In the genomic region with DNA sequence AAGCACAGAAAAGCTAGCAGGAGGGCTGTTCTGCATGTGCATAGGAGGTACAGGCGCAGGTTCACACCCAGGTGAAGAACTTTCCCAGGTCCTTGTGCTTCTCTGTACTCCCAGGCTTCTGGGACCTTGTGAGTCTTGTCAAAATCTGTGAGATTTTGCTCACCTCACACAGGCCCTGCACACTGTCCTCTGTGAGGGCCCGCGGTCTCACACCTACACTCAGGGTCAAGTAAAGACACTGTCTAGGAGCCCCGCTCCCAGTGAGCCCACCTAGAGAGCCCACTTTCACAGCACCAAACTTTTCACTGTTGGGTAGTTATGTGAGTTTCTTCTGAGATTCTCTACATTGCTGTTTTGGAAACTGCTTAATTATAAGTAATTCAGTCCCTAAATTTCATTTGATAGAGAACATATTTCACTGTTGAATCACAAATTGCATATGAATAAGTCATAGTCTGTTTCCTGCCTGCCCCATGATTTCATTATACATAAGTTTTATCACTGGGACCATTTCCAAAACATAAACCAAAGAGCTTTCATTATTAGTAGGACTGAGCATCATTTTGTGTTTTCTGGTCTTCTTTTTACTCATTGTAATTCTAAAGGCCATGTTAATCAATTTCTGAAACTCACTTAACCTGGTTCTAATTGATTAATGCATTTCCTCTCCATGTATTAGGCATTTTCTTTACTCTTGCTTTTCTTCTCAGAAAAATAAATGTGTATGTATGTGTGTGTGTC, we compare ENCODE assay signal across 9 cellular contexts.
DNase-seq lines count a peak whose midpoint lies in the region; ATAC-seq and TF ChIP-seq lines count a peak whose summit lies in the region.
"Had no signal": no experiment of that assay in that cellular context is flagged by ENCODE, and none has a peak within 500 bp of the region (broad histone marks: within the 10 kb centered on the region; RNA-seq: fewer than 3 reads in every experiment).

No MANE protein-coding gene starts in this region.

- H3K9me3 Mint-ChIP-seq in activated T-helper 17 cell treated with anti-CD3 and anti-CD28 coated beads, Interleukin-2, amount 50 U/mL, for 72 hours: peaks cover 6% of the 10 kb centered on the region

- H3K27me3 Mint-ChIP-seq in activated T-helper 17 cell treated with anti-CD3 and anti-CD28 coated beads, Interleukin-2, amount 50 U/mL, for 72 hours: no peaks in the 10 kb centered on the region

- H3K27ac Mint-ChIP-seq in activated T-helper 17 cell treated with anti-CD3 and anti-CD28 coated beads, Interleukin-2, amount 50 U/mL, for 72 hours: no peak overlapping the region

- H3K27me3 ChIP-seq in colonic mucosa: no peaks in the 10 kb centered on the region

- H3K9ac ChIP-seq in colonic mucosa (ENCODE audit: low read depth in 2 of 2, low read length in 2 of 2): no peak overlapping the region

- no peaks in the 10 kb centered on the region for H3K4me1 Mint-ChIP-seq in activated T-helper 17 cell treated with anti-CD3 and anti-CD28 coated beads, Interleukin-2, amount 50 U/mL, for 72 hours

- no peak for TF ChIP-seq CTCF in mucosa of descending colon (IDR thresholded peaks at IDR 0.05)
- TF ChIP-seq CTCF in colonic mucosa (IDR thresholded peaks at IDR 0.05): no peak

- H3K9me3 ChIP-seq in mucosa of descending colon (peaks cover 4% of the 10 kb centered on the region), colonic mucosa (no peaks in the 10 kb centered on the region)

- no peaks in the 10 kb centered on the region for H3K36me3 Mint-ChIP-seq in activated T-helper 17 cell treated with anti-CD3 and anti-CD28 coated beads, Interleukin-2, amount 50 U/mL, for 72 hours (ENCODE audit: low read depth)

- H3K36me3 ChIP-seq in mucosa of descending colon (ENCODE audit: low read depth) (no peaks in the 10 kb centered on the region), colonic mucosa (no peaks in the 10 kb centered on the region)

- intact Hi-C loops in mucosa of descending colon (cut with DNase I, micrococcal nuclease): no loop called here
- intact Hi-C loops in colonic mucosa (cut with DNase I): no loop called here

- H3K4me3 ChIP-seq in skeletal muscle cell (ENCODE audit: low read depth, low read length) (no peak overlapping the region), mucosa of descending colon (no peak overlapping the region), colonic mucosa (no peak overlapping the region)

- no peak overlapping the region for H3K27ac ChIP-seq in colonic mucosa

- no peak overlapping the region for H3K4me3 Mint-ChIP-seq in activated T-helper 17 cell treated with anti-CD3 and anti-CD28 coated beads, Interleukin-2, amount 50 U/mL, for 72 hours

- H3K4me1 ChIP-seq in mucosa of descending colon (ENCODE audit: low read depth) (no peaks in the 10 kb centered on the region), colonic mucosa (no peaks in the 10 kb centered on the region)

- DNase-seq in skeletal muscle cell (ENCODE audit: low read depth) (peak; percentile 47), mucosa of descending colon (no peak), NCI-H748 treated with DMSO at 0.1 percent for 48 hours (lab: John Stamatoyannopoulos, UW) (no peak), colonic mucosa (no peak), NCI-H146 (lab: John Stamatoyannopoulos, UW) (no peak)
- DNase-seq: H7 had no signal

- ATAC-seq in GM18909 (IDR thresholded peaks at IDR 0.05; ENCODE audit: poor library complexity, unreplicated experiment) (peak; percentile 86), HG02885 (IDR thresholded peaks at IDR 0.05; ENCODE audit: poor library complexity, unreplicated experiment) (peak; percentile 89), mucosa of descending colon (no peak)
- ATAC-seq in activated T-helper 17 cell treated with anti-CD3 and anti-CD28 coated beads, Interleukin-2, amount 50 U/mL, for 72 hours (replicated peaks): peak; percentile 40
